In the genomic region with DNA sequence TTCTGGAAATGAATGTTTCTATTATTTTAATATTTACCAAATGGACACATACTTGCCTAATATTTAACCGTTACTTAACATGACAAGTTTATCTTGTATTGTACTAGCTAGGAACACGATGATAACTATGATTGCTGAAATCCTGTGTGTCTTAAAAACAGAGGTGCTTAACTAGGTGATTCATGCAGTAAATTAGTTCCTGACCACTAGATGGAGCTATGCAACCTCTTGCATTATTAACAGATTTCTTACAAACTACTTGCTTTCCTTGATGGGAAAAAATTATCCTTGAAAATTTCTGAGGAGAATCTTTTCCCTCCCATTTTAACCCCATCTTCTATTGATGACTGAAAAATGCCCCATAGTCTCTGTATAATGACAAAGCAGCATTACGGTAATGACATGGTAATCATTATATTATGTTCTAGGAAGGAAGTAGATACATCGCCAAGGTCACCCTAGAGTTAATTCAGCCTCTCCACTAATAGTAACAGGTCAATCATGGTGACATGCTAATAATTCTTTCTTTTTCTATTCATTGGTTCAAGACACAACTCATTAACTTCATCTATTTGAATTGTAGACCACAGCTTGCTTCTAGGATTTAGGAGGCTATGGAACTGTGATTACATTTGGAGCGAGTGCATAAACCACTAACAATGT, we compare ENCODE assay signal across 8 cellular contexts.
A peak's percentile ranks its signal among the peaks of the same experiment; 100 is the strongest.
DNase-seq lines count a peak whose midpoint lies in the region; FAIRE-seq and TF ChIP-seq lines count a peak whose summit lies in the region.

No MANE protein-coding gene starts in this region.

- DNase-seq in EH (ENCODE audit: low read depth) (peak; percentile 42), H54 (ENCODE audit: insufficient read length, low spot score) (peak; percentile 1), NCI-H1105 treated with DMSO at 0.1 percent for 48 hours (lab: John Stamatoyannopoulos, UW) (peak; percentile 48), adipocyte (ENCODE audit: low read depth) (peak; percentile 82), iPS-NIHi11 (ENCODE audit: low spot score) (peak; percentile 30), vagina (ENCODE audit: extremely low spot score in 2 of 2) (no peak), ecto neural progenitor cell (ENCODE audit: low spot score) (no peak)
- no peak for DNase-seq in NK-92 treated with Interleukin-12 subunit alpha and Interleukin-12 subunit beta, amount 100 ng/mL, for 24 hours (lab: John Stamatoyannopoulos, UW)

- TF ChIP-seq POLR2A in H54 (IDR thresholded peaks at IDR 0.05; ENCODE audit: low read depth, low read length) (no peak), vagina (IDR thresholded peaks at IDR 0.05) (no peak)

- no peaks in the 10 kb centered on the region for H3K9me3 ChIP-seq in adipocyte (ENCODE audit: control insufficient read depth, low read length)
- H3K9me3 ChIP-seq in vagina: no peaks in the 10 kb centered on the region

- H3K27me3 ChIP-seq in adipocyte (replicated peaks; ENCODE audit: control insufficient read depth, insufficient read depth, low read length): peaks cover 2% of the 10 kb centered on the region
- no peaks in the 10 kb centered on the region for H3K27me3 ChIP-seq in vagina

- peak; percentile 6 for FAIRE-seq in H54 (lab: Jason Lieb, UNC)

- H3K4me1 ChIP-seq in adipocyte (ENCODE audit: control insufficient read depth, insufficient read depth, low read length) (no peaks in the 10 kb centered on the region), vagina (no peaks in the 10 kb centered on the region)

- H3K36me3 ChIP-seq in adipocyte (ENCODE audit: control insufficient read depth, insufficient read depth, low read length, severe bottlenecking) (no peaks in the 10 kb centered on the region), vagina (no peaks in the 10 kb centered on the region)

- intact Hi-C loops in vagina (cut with DNase I): no loop called here

- H3K9ac ChIP-seq in adipocyte (ENCODE audit: low read length): no peak overlapping the region

- no peak overlapping the region for H3K4me3 ChIP-seq in adipocyte (ENCODE audit: low read length)
- H3K4me3 ChIP-seq in vagina: no peak overlapping the region

- peak in 2 of 3 experiments; percentile 25 to 31 for TF ChIP-seq CTCF in vagina (IDR thresholded peaks at IDR 0.05)

- H3K27ac ChIP-seq in vagina: no peak overlapping the region

Comparison
In these comparisons a context has a peak if more than half of its experiments do, and no peak if none do; other contexts are left out.
1. DNase-seq: peak in EH (single experiment), H54 (single experiment), NCI-H1105 treated with DMSO at 0.1 percent for 48 hours (single experiment), adipocyte (single experiment) and iPS-NIHi11 (single experiment); none in vagina (0 of 2), NK-92 treated with Interleukin-12 subunit alpha and Interleukin-12 subunit beta, amount 100 ng/mL, for 24 hours (single experiment) and ecto neural progenitor cell (single experiment).